Comparison of ENCODE assay signal across 9 cellular contexts in genomic region chr19:48511800-48512503, GRCh38. TPM values are rescaled to one million over a fixed set of nuclear protein-coding genes. Genes with fewer than 3 reads are reported as not detected.
A peak's percentile ranks its signal among the peaks of the same experiment; 100 is the strongest.
DNase-seq lines count a peak whose midpoint lies in the region; ATAC-seq, FAIRE-seq and TF ChIP-seq lines count a peak whose summit lies in the region.
"Had no signal": no experiment of that assay in that cellular context is flagged by ENCODE, and none has a peak within 500 bp of the region (broad histone marks: within the 10 kb centered on the region; RNA-seq: fewer than 3 reads in every experiment).

LMTK3 (minus strand) TSS chr19:48511835; CDS start chr19:48511576, 259 bp downstream.

- peak; percentile 54 for FAIRE-seq in GM12891 (lab: Jason Lieb, UNC)
- FAIRE-seq in frontal cortex (lab: Jason Lieb, UNC), result no peak
- FAIRE-seq: TTC549 had no signal

- no peaks in the 10 kb centered on the region for H3K9me3 ChIP-seq in thyroid gland

- intact Hi-C loops in thyroid gland (cut with DNase I), result no loop called here

- peak within 1 kb of the TSS in 1 of 3 donors; percentile 5 for H3K4me3 ChIP-seq in thyroid gland (replicated peaks in 1 of 3)

- ATAC-seq in GM21723 (IDR thresholded peaks at IDR 0.05; ENCODE audit: unreplicated experiment), result no peak

- no peaks in the 10 kb centered on the region for H3K27me3 ChIP-seq in thyroid gland

- no peak for DNase-seq in GM12891 (ENCODE audit: insufficient read length, low spot score)
- DNase-seq in NCI-H69 (lab: John Stamatoyannopoulos, UW), result peak; percentile 83
- DNase-seq in activated T-cell treated with anti-CD3 and anti-CD28 coated beads, Interleukin-2, amount 50 U/mL, for 1 hour, result peak; percentile 79
- DNase-seq in frontal cortex (ENCODE audit: low spot score in 2 of 2), result peak; percentile 95 to 96
- DNase-seq in stimulated activated CD4-positive, alpha-beta T cell treated with anti-CD3 and anti-CD28 coated beads, Interleukin-12 subunit alpha, Interleukin-12 subunit beta, amount 100 ng/mL, for 24 hours (ENCODE audit: low read depth in 2 of 2), result peak; percentile 50 to 68
- DNase-seq in thyroid gland, result no peak
- DNase-seq in H4 (ENCODE audit: low spot score), result no peak

- H3K4me1 ChIP-seq in thyroid gland, result peaks cover 7 to 9% of the 10 kb centered on the region in 2 donors

- no peak for TF ChIP-seq CTCF in thyroid gland (IDR thresholded peaks at IDR 0.05)

- H3K36me3 ChIP-seq in thyroid gland, result no peaks in the 10 kb centered on the region

- WGBS in thyroid gland, 2 donors, result 11 to 22% methylated on average over 8 to 26 of the region's 32 CpGs

- H3K27ac ChIP-seq in thyroid gland, result no peak within 1 kb of the TSS

- TF ChIP-seq POLR2A in GM12891 (IDR thresholded peaks at IDR 0.05; ENCODE audit: low read depth, low read length), result no peak
- TF ChIP-seq POLR2A in thyroid gland (IDR thresholded peaks at IDR 0.05), result no peak

TF ChIP-seq in GM12891, 5 proteins besides CTCF, POLR2A, EP300 and RAD21:
- no peak for TF ChIP-seq SPI1 (IDR thresholded peaks at IDR 0.05; ENCODE audit: low read depth, low read length)
- TF ChIP-seq POU2F2 (IDR thresholded peaks at IDR 0.05; ENCODE audit: low read depth, low read length), result no peak
- TF ChIP-seq TAF1 (IDR thresholded peaks at IDR 0.05; ENCODE audit: low read depth, low read length), result no peak
- no peak for TF ChIP-seq PAX5 (IDR thresholded peaks at IDR 0.05; ENCODE audit: insufficient read depth, low read length, severe bottlenecking)

RNA-seq across cellular contexts. Expression of gene LMTK3, which starts in this region (rescaled TPM):
- polyA plus RNA-seq in GM12891 (2012; ENCODE audit: low read depth, missing spikeins), result 0.12 TPM
- total RNA-seq in frontal cortex (10.6 TPM), thyroid gland (1 to 10 TPM; 3.0 to 7.1 (median 4.6) TPM)
- 0.43 TPM in 1 of 2 replicates, not detected in the other for total RNA-seq in H4 (2014; rRNA removed; shearing (Covaris generic))

Comparison
In these comparisons a context has a peak if more than half of its experiments do, and no peak if none do; other contexts are left out.
1. DNase-seq: peak in NCI-H69 (single experiment), activated T-cell treated with anti-CD3 and anti-CD28 coated beads, Interleukin-2, amount 50 U/mL, for 1 hour (single experiment), frontal cortex (2 of 2) and stimulated activated CD4-positive, alpha-beta T cell treated with anti-CD3 and anti-CD28 coated beads, Interleukin-12 subunit alpha, Interleukin-12 subunit beta, amount 100 ng/mL, for 24 hours (2 of 2); none in GM12891 (single experiment), thyroid gland (0 of 2) and H4 (single experiment).